In genomic region chr15:92714071-92714456, GRCh38 we compare ENCODE assay signal across 8 cellular contexts. TPM values are rescaled to one million over a fixed set of nuclear protein-coding genes. Genes with fewer than 3 reads are reported as not detected.
A peak's percentile ranks its signal among the peaks of the same experiment; 100 is the strongest.
DNase-seq lines count a peak whose midpoint lies in the region; ATAC-seq lines count a peak whose summit lies in the region.

No MANE protein-coding gene starts in this region.

- H3K4ac ChIP-seq in neuronal stem cell (ENCODE audit: low read length) = no peak overlapping the region

- no peak overlapping the region for H4K8ac ChIP-seq in neuronal stem cell (ENCODE audit: low read depth, low read length)

- H3K4me3 ChIP-seq in neuronal stem cell (ENCODE audit: low read length in 2 of 2) = peak overlapping the region; percentile 63 to 84

- H3K27ac Mint-ChIP-seq in stimulated activated naive CD8-positive, alpha-beta T cell treated with anti-CD3 and anti-CD28 coated beads, Interleukin-15, Interleukin-2, amounts not matched to agents 100 ng/mL and 50 ng/mL, for 24 hours = no peak overlapping the region
- peak overlapping the region; percentile 10 for H3K27ac Mint-ChIP-seq in activated T-helper 17 cell treated with anti-CD3 and anti-CD28 coated beads, Interleukin-2, amount 50 U/mL, for 72 hours

- H2BK5ac ChIP-seq in neuronal stem cell (ENCODE audit: low read length) = no peak overlapping the region

- H3K9me3 ChIP-seq in neuronal stem cell (replicated peaks in 1 of 2; ENCODE audit: control insufficient read depth in 2 of 2, insufficient read depth in 1 of 2, low read depth in 1 of 2, low read length in 2 of 2) = peaks cover 3 to 8% of the 10 kb centered on the region in 2 donors

- H3K27me3 ChIP-seq in neuronal stem cell (ENCODE audit: control insufficient read depth in 3 of 3, insufficient read depth in 3 of 3, low read depth in 1 of 3, low read length in 3 of 3) = no peaks in the 10 kb centered on the region

- no peak overlapping the region for H2BK15ac ChIP-seq in neuronal stem cell (ENCODE audit: low read length)

- H2AFZ ChIP-seq in neuronal stem cell (ENCODE audit: low read length) = peak overlapping the region; percentile 98

- peak overlapping the region; percentile 73 for H3K18ac ChIP-seq in neuronal stem cell (ENCODE audit: low read length)

- peak overlapping the region; percentile 76 for H3K4me3 Mint-ChIP-seq in stimulated activated naive CD8-positive, alpha-beta T cell treated with anti-CD3 and anti-CD28 coated beads, Interleukin-15, Interleukin-2, amounts not matched to agents 100 ng/mL and 50 ng/mL, for 24 hours
- peak overlapping the region; percentile 64 for H3K4me3 Mint-ChIP-seq in activated T-helper 17 cell treated with anti-CD3 and anti-CD28 coated beads, Interleukin-2, amount 50 U/mL, for 72 hours

- H3K4me1 ChIP-seq in neuronal stem cell (ENCODE audit: control insufficient read depth in 2 of 2, insufficient read depth in 1 of 2, low read depth in 1 of 2, low read length in 2 of 2) = peaks cover 3 to 11% of the 10 kb centered on the region in 2 donors

- H3K4me2 ChIP-seq in neuronal stem cell (ENCODE audit: insufficient read depth, low read length, poor library complexity, severe bottlenecking) = peak overlapping the region; percentile 94

- no peak for DNase-seq in stimulated activated naive CD8-positive, alpha-beta T cell treated with anti-CD3 and anti-CD28 coated beads, Interleukin-15, Interleukin-2, amounts not matched to agents 100 U/mL and 50 U/mL, for 24 hours
- DNase-seq in glomerular visceral epithelial cell (ENCODE audit: extremely low spot score) (peak; percentile 13), neuronal stem cell (ENCODE audit: low spot score) (peak; percentile 29), NCI-H2107 (lab: John Stamatoyannopoulos, UW) (no peak), NCI-H187 treated with DMSO at 0.1 percent for 48 hours (lab: John Stamatoyannopoulos, UW) (no peak)

- no peak overlapping the region for H2AK5ac ChIP-seq in neuronal stem cell (ENCODE audit: low read depth, low read length)

- ATAC-seq in stimulated activated naive CD8-positive, alpha-beta T cell treated with anti-CD3 and anti-CD28 coated beads, Interleukin-15, Interleukin-2, amounts not matched to agents 100 U/mL and 50 U/mL, for 24 hours = no peak
- ATAC-seq in HG03342 (IDR thresholded peaks at IDR 0.05; ENCODE audit: unreplicated experiment) = peak; percentile 21
- ATAC-seq in activated T-helper 17 cell treated with anti-CD3 and anti-CD28 coated beads, Interleukin-2, amount 50 U/mL, for 72 hours (replicated peaks) = peak; percentile 43

- H3K79me1 ChIP-seq in neuronal stem cell (ENCODE audit: low read depth, low read length) = no peaks in the 10 kb centered on the region

- H3K9ac ChIP-seq in neuronal stem cell (ENCODE audit: low read depth, low read length, poor library complexity) = no peak overlapping the region

- WGBS in neuronal stem cell (ENCODE audit: extremely low coverage in 2 of 2, insufficient read length in 2 of 2, insufficient replicate concordance in 1 of 2), 2 donors = no CpG with 5 or more reads among the region's 16 CpGs

- no peaks in the 10 kb centered on the region for H3K36me3 Mint-ChIP-seq in stimulated activated naive CD8-positive, alpha-beta T cell treated with anti-CD3 and anti-CD28 coated beads, Interleukin-15, Interleukin-2, amounts not matched to agents 100 ng/mL and 50 ng/mL, for 24 hours (ENCODE audit: low read depth)
- no peaks in the 10 kb centered on the region for H3K36me3 Mint-ChIP-seq in activated T-helper 17 cell treated with anti-CD3 and anti-CD28 coated beads, Interleukin-2, amount 50 U/mL, for 72 hours (ENCODE audit: low read depth)

- peaks cover 8% of the 10 kb centered on the region for H3K4me1 Mint-ChIP-seq in stimulated activated naive CD8-positive, alpha-beta T cell treated with anti-CD3 and anti-CD28 coated beads, Interleukin-15, Interleukin-2, amounts not matched to agents 100 ng/mL and 50 ng/mL, for 24 hours (ENCODE audit: low read depth)
- H3K4me1 Mint-ChIP-seq in activated T-helper 17 cell treated with anti-CD3 and anti-CD28 coated beads, Interleukin-2, amount 50 U/mL, for 72 hours = peaks cover 8% of the 10 kb centered on the region

- no peak overlapping the region for H3K23ac ChIP-seq in neuronal stem cell (ENCODE audit: low read depth, low read length, poor library complexity)

- H3K27ac ChIP-seq in neuronal stem cell (replicated peaks; ENCODE audit: low read length) = no peak overlapping the region

- H2BK12ac ChIP-seq in neuronal stem cell (ENCODE audit: low read length) = no peak overlapping the region

- no peak overlapping the region for H4K91ac ChIP-seq in neuronal stem cell (ENCODE audit: low read depth, low read length, poor library complexity)

- H3K27me3 Mint-ChIP-seq in stimulated activated naive CD8-positive, alpha-beta T cell treated with anti-CD3 and anti-CD28 coated beads, Interleukin-15, Interleukin-2, amounts not matched to agents 100 ng/mL and 50 ng/mL, for 24 hours = peaks cover 19% of the 10 kb centered on the region
- H3K27me3 Mint-ChIP-seq in activated T-helper 17 cell treated with anti-CD3 and anti-CD28 coated beads, Interleukin-2, amount 50 U/mL, for 72 hours = peaks cover 7% of the 10 kb centered on the region

- H3K36me3 ChIP-seq in neuronal stem cell (replicated peaks in 1 of 2; ENCODE audit: control insufficient read depth in 2 of 2, insufficient read depth in 2 of 2, low read length in 2 of 2) = no peaks in the 10 kb centered on the region

- no peaks in the 10 kb centered on the region for H3K9me3 Mint-ChIP-seq in stimulated activated naive CD8-positive, alpha-beta T cell treated with anti-CD3 and anti-CD28 coated beads, Interleukin-15, Interleukin-2, amounts not matched to agents 100 ng/mL and 50 ng/mL, for 24 hours
- H3K9me3 Mint-ChIP-seq in activated T-helper 17 cell treated with anti-CD3 and anti-CD28 coated beads, Interleukin-2, amount 50 U/mL, for 72 hours = no peaks in the 10 kb centered on the region

- H2BK120ac ChIP-seq in neuronal stem cell (ENCODE audit: low read depth, low read length) = no peak overlapping the region

- no peak overlapping the region for H3K14ac ChIP-seq in neuronal stem cell (ENCODE audit: low read length)

RNA-seq across cellular contexts. Expression of gene FAM174B, which starts 58.5 kb away (rescaled TPM):
- 1 to 10 TPM; 5.7 to 7.0 TPM for total RNA-seq in activated T-helper 17 cell treated with anti-CD3 and anti-CD28 coated beads, Interleukin-2, amount 50 U/mL, for 72 hours
- 5.8 TPM for polyA plus RNA-seq in neuronal stem cell (2013, experiment 1 of 2)
- polyA plus RNA-seq in neuronal stem cell (2013, experiment 2 of 2) = 5.7 TPM

Comparison
In these comparisons a context has a peak if more than half of its experiments do, and no peak if none do; other contexts are left out.
1. DNase-seq: peak in glomerular visceral epithelial cell (single experiment) and neuronal stem cell (single experiment); none in stimulated activated naive CD8-positive, alpha-beta T cell treated with anti-CD3 and anti-CD28 coated beads, Interleukin-15, Interleukin-2, amounts not matched to agents 100 U/mL and 50 U/mL, for 24 hours (single experiment), NCI-H2107 (single experiment) and NCI-H187 treated with DMSO at 0.1 percent for 48 hours (single experiment).